8 cellular contexts compared by ENCODE assay signal in genomic region chr12:17992002-17992656, GRCh38.
DNase-seq lines count a peak whose midpoint lies in the region; ATAC-seq and TF ChIP-seq lines count a peak whose summit lies in the region.

No MANE protein-coding gene starts in this region.

- POLR2A ChIA-PET in activated CD8-positive, alpha-beta T cell treated with anti-CD3 and anti-CD28 coated beads for 36 hours (lab: Charles Lee) = interaction anchor here (0.7 kb wide), 1 partner anchor 1052 kb away, joined by 3 read pairs; no protein-coding TSS in a partner anchor

- H3K27ac Mint-ChIP-seq in activated CD8-positive, alpha-beta T cell treated with anti-CD3 and anti-CD28 coated beads for 36 hours = no peak overlapping the region

- CTCF ChIA-PET in activated CD8-positive, alpha-beta T cell treated with anti-CD3 and anti-CD28 coated beads for 36 hours (lab: Charles Lee) = interaction anchor here (0.6 to 2.8 kb wide), 4 partner anchors 9 to 137 kb away, joined by 3 to 16 read pairs (median 10); no protein-coding TSS in a partner anchor

- peak; percentile 85 for ATAC-seq in GM18873 (IDR thresholded peaks at IDR 0.05; ENCODE audit: low FRiP score, unreplicated experiment)
- peak; percentile 84 for ATAC-seq in HG03025 (IDR thresholded peaks at IDR 0.05; ENCODE audit: low FRiP score, unreplicated experiment)
- ATAC-seq in activated CD8-positive, alpha-beta T cell treated with anti-CD3 and anti-CD28 coated beads for 36 hours = no peak
- ATAC-seq in GM18520 (IDR thresholded peaks at IDR 0.05; ENCODE audit: unreplicated experiment) = no peak

- H3K9me3 Mint-ChIP-seq in activated CD8-positive, alpha-beta T cell treated with anti-CD3 and anti-CD28 coated beads for 36 hours = peaks cover 3% of the 10 kb centered on the region

- no peaks in the 10 kb centered on the region for H3K36me3 Mint-ChIP-seq in activated CD8-positive, alpha-beta T cell treated with anti-CD3 and anti-CD28 coated beads for 36 hours (ENCODE audit: low read depth)

- no peaks in the 10 kb centered on the region for H3K27me3 Mint-ChIP-seq in activated CD8-positive, alpha-beta T cell treated with anti-CD3 and anti-CD28 coated beads for 36 hours

- H3K9me3 ChIP-seq in uterus = no peaks in the 10 kb centered on the region

- DNase-seq in COLO829 (ENCODE audit: low spot score) = peak; percentile 9
- peak; percentile 12 for DNase-seq in NCI-H187 treated with DMSO at 0.1 percent for 48 hours (lab: John Stamatoyannopoulos, UW)
- peak; percentile 32 for DNase-seq in activated CD8-positive, alpha-beta T cell treated with anti-CD3 and anti-CD28 coated beads for 36 hours
- DNase-seq in iPS-NIHi11 (ENCODE audit: low spot score) = peak; percentile 36
- DNase-seq in uterus = no peak

- no peaks in the 10 kb centered on the region for H3K27me3 ChIP-seq in uterus

- no peaks in the 10 kb centered on the region for H3K4me1 Mint-ChIP-seq in activated CD8-positive, alpha-beta T cell treated with anti-CD3 and anti-CD28 coated beads for 36 hours (ENCODE audit: low read depth)

- H3K27ac ChIP-seq in uterus = no peak overlapping the region

- no peak overlapping the region for H3K4me3 Mint-ChIP-seq in activated CD8-positive, alpha-beta T cell treated with anti-CD3 and anti-CD28 coated beads for 36 hours

- no peak overlapping the region for H3K4me3 ChIP-seq in uterus

- TF ChIP-seq CTCF in activated CD8-positive, alpha-beta T cell treated with anti-CD3 and anti-CD28 coated beads for 36 hours (IDR thresholded peaks at IDR 0.05) = peak; percentile 73
- peak; percentile 11 to 41 (median 24) for TF ChIP-seq CTCF in uterus (IDR thresholded peaks at IDR 0.05)

- H3K4me1 ChIP-seq in uterus = no peaks in the 10 kb centered on the region

- H3K36me3 ChIP-seq in uterus = no peaks in the 10 kb centered on the region

- intact Hi-C loops in activated CD8-positive, alpha-beta T cell treated with anti-CD3 and anti-CD28 coated beads for 36 hours (cut with micrococcal nuclease) = no loop called here
- intact Hi-C loops in uterus (cut with DNase I; ENCODE audit: low total_unique reads) = no loop called here

- no peak for TF ChIP-seq POLR2A in uterus (IDR thresholded peaks at IDR 0.05)

Comparison
In these comparisons a context has a peak if more than half of its experiments do, and no peak if none do; other contexts are left out.
1. DNase-seq: peak in COLO829 (single experiment), NCI-H187 treated with DMSO at 0.1 percent for 48 hours (single experiment), activated CD8-positive, alpha-beta T cell treated with anti-CD3 and anti-CD28 coated beads for 36 hours (single experiment) and iPS-NIHi11 (single experiment); none in uterus (0 of 2).
2. ATAC-seq: peak in GM18873 (single experiment) and HG03025 (single experiment); none in activated CD8-positive, alpha-beta T cell treated with anti-CD3 and anti-CD28 coated beads for 36 hours (single experiment) and GM18520 (single experiment).